ENCODE assay signal across 11 cellular contexts in genomic region chr7:468681-469590, GRCh38. TPM values are rescaled to one million over a fixed set of nuclear protein-coding genes. Genes with fewer than 3 reads are reported as not detected.
A peak's percentile ranks its signal among the peaks of the same experiment; 100 is the strongest.
DNase-seq lines count a peak whose midpoint lies in the region; ATAC-seq and TF ChIP-seq lines count a peak whose summit lies in the region.
"Had no signal": no experiment of that assay in that cellular context is flagged by ENCODE, and none has a peak within 500 bp of the region (broad histone marks: within the 10 kb centered on the region; RNA-seq: fewer than 3 reads in every experiment).

No MANE protein-coding gene starts in this region.

- H3K36me3 Mint-ChIP-seq in activated T-cell treated with anti-CD3 and anti-CD28 coated beads, Interleukin-2, amount 50 U/mL, for 72 hours (ENCODE audit: insufficient read depth in 2 of 2): peaks cover 4 to 6% of the 10 kb centered on the region in 2 donors
- H3K36me3 Mint-ChIP-seq in activated CD8-positive, alpha-beta T cell treated with anti-CD3 and anti-CD28 coated beads for 36 hours (ENCODE audit: low read depth): no peaks in the 10 kb centered on the region
- peaks cover 2% of the 10 kb centered on the region for H3K36me3 Mint-ChIP-seq in progenitor cell of endocrine pancreas (ENCODE audit: insufficient read depth)
- H3K36me3 Mint-ChIP-seq: CD4-positive, CD25-positive, alpha-beta regulatory T cell had no signal

- H3K4me3 ChIP-seq in stomach: no peak overlapping the region

- CTCF ChIA-PET in activated CD8-positive, alpha-beta T cell treated with anti-CD3 and anti-CD28 coated beads for 36 hours (lab: Charles Lee): no interaction called here

- no peak overlapping the region for H3K4me3 Mint-ChIP-seq in activated T-cell treated with anti-CD3 and anti-CD28 coated beads, Interleukin-2, amount 50 U/mL, for 72 hours
- no peak overlapping the region for H3K4me3 Mint-ChIP-seq in activated CD8-positive, alpha-beta T cell treated with anti-CD3 and anti-CD28 coated beads for 36 hours
- no peak overlapping the region for H3K4me3 Mint-ChIP-seq in progenitor cell of endocrine pancreas (ENCODE audit: low read depth)
- H3K4me3 Mint-ChIP-seq: CD4-positive, CD25-positive, alpha-beta regulatory T cell had no signal

- no peaks in the 10 kb centered on the region for H3K27me3 Mint-ChIP-seq in activated T-cell treated with anti-CD3 and anti-CD28 coated beads, Interleukin-2, amount 50 U/mL, for 72 hours (ENCODE audit: low read depth)
- no peaks in the 10 kb centered on the region for H3K27me3 Mint-ChIP-seq in activated CD8-positive, alpha-beta T cell treated with anti-CD3 and anti-CD28 coated beads for 36 hours
- no peaks in the 10 kb centered on the region for H3K27me3 Mint-ChIP-seq in progenitor cell of endocrine pancreas

- H3K4me1 ChIP-seq in stomach: peaks cover 0 to 22% (median 16%) of the 10 kb centered on the region in 4 donors

- POLR2A ChIA-PET in activated CD8-positive, alpha-beta T cell treated with anti-CD3 and anti-CD28 coated beads for 36 hours (lab: Charles Lee): no interaction called here

- peaks cover 16 to 17% of the 10 kb centered on the region in 2 donors for H3K9me3 Mint-ChIP-seq in activated T-cell treated with anti-CD3 and anti-CD28 coated beads, Interleukin-2, amount 50 U/mL, for 72 hours
- H3K9me3 Mint-ChIP-seq in activated CD8-positive, alpha-beta T cell treated with anti-CD3 and anti-CD28 coated beads for 36 hours: peaks cover 13% of the 10 kb centered on the region
- H3K9me3 Mint-ChIP-seq in progenitor cell of endocrine pancreas (ENCODE audit: low read depth): peaks cover 11% of the 10 kb centered on the region

- TF ChIP-seq POLR2A in stomach (IDR thresholded peaks at IDR 0.05): no peak

- intact Hi-C loops in activated CD8-positive, alpha-beta T cell treated with anti-CD3 and anti-CD28 coated beads for 36 hours (cut with micrococcal nuclease): no loop called here
- intact Hi-C loops in stomach (cut with DNase I; ENCODE audit: low total_unique reads) (no loop called here), sciatic nerve (cut with DNase I) (no loop called here)

- H3K27ac ChIP-seq in stomach: peak overlapping the region in 1 of 5 donors; percentile 25

- H3K27me3 ChIP-seq in stomach: no peaks in the 10 kb centered on the region

- H3K9me3 ChIP-seq in stomach: peaks cover 0 to 4% (median 0%) of the 10 kb centered on the region in 4 donors

- H3K36me3 ChIP-seq in stomach: no peaks in the 10 kb centered on the region

- H3K4me1 Mint-ChIP-seq in activated T-cell treated with anti-CD3 and anti-CD28 coated beads, Interleukin-2, amount 50 U/mL, for 72 hours (ENCODE audit: low read depth): peaks cover 8% of the 10 kb centered on the region
- H3K4me1 Mint-ChIP-seq in activated CD8-positive, alpha-beta T cell treated with anti-CD3 and anti-CD28 coated beads for 36 hours (ENCODE audit: low read depth): peaks cover 13% of the 10 kb centered on the region
- H3K4me1 Mint-ChIP-seq in progenitor cell of endocrine pancreas (ENCODE audit: low read depth): peaks cover 2% of the 10 kb centered on the region

- peak overlapping the region; percentile 37 for H3K27ac Mint-ChIP-seq in activated T-cell treated with anti-CD3 and anti-CD28 coated beads, Interleukin-2, amount 50 U/mL, for 72 hours
- no peak overlapping the region for H3K27ac Mint-ChIP-seq in activated CD8-positive, alpha-beta T cell treated with anti-CD3 and anti-CD28 coated beads for 36 hours
- H3K27ac Mint-ChIP-seq in progenitor cell of endocrine pancreas: no peak overlapping the region

- DNase-seq in activated T-cell treated with anti-CD3 and anti-CD28 coated beads, Interleukin-2, amount 50 U/mL, for 72 hours: peak in 1 of 2 donors; percentile 28
- DNase-seq in activated T-cell treated with anti-CD3 and anti-CD28 coated beads, Interleukin-2, amount 50 U/mL, for 48 hours: no peak
- DNase-seq in activated CD8-positive, alpha-beta T cell treated with anti-CD3 and anti-CD28 coated beads for 36 hours: peak; percentile 47
- DNase-seq in islet precursor cell: peak; percentile 59
- DNase-seq in stomach: peak; percentile 19
- no peak for DNase-seq in progenitor cell of endocrine pancreas (ENCODE audit: low spot score, unreplicated experiment)
- DNase-seq in sciatic nerve (ENCODE audit: low spot score): no peak
- DNase-seq in NCI-H524 (lab: John Stamatoyannopoulos, UW): no peak
- DNase-seq: CD4-positive, CD25-positive, alpha-beta regulatory T cell; erythroblast; NCI-H2029 treated with DMSO at 0.1 percent for 48 hours had no signal

- WGBS in stomach, 5 donors: 66 to 84% (median 75%) methylated on average over 15 to 16 of the region's 16 CpGs

- ATAC-seq in activated T-cell treated with anti-CD3 and anti-CD28 coated beads, Interleukin-2, amount 50 U/mL, for 72 hours (replicated peaks in 1 of 2): peak; percentile 71 to 74
- ATAC-seq in activated CD8-positive, alpha-beta T cell treated with anti-CD3 and anti-CD28 coated beads for 36 hours: peak; percentile 74
- ATAC-seq in sciatic nerve: no peak

- no peak for TF ChIP-seq CTCF in activated CD8-positive, alpha-beta T cell treated with anti-CD3 and anti-CD28 coated beads for 36 hours (IDR thresholded peaks at IDR 0.05)
- TF ChIP-seq CTCF in stomach (IDR thresholded peaks at IDR 0.05) (no peak), progenitor cell of endocrine pancreas (IDR thresholded peaks at IDR 0.05; ENCODE audit: unreplicated experiment) (no peak)

- TF ChIP-seq EP300 in stomach (IDR thresholded peaks at IDR 0.05): no peak

RNA-seq across cellular contexts. Expression of gene PDGFA, which starts 50.7 kb away (rescaled TPM):
- total RNA-seq in activated T-cell treated with anti-CD3 and anti-CD28 coated beads, Interleukin-2, amount 50 U/mL, for 72 hours: 10 to 100 TPM in 1 of 2 donors, 1 to 10 TPM in 1; 10.0 to 16.0 TPM
- total RNA-seq in activated CD8-positive, alpha-beta T cell treated with anti-CD3 and anti-CD28 coated beads for 36 hours: 10 to 100 TPM; 16.7 to 18.8 TPM
- total RNA-seq in stomach (10 to 100 TPM; 11.1 to 93.0 (median 55.9) TPM), progenitor cell of endocrine pancreas (81.2 and 86.2 TPM in 2 replicates), sciatic nerve (36.5 TPM)
- 10 to 100 TPM; 15.0 to 36.0 (median 25.3) TPM for polyA plus RNA-seq in stomach
- polyA plus RNA-seq: CD4-positive, CD25-positive, alpha-beta regulatory T cell had no signal

Comparison
In these comparisons a context has a peak if more than half of its experiments do, and no peak if none do; other contexts are left out.
1. DNase-seq: peak in activated CD8-positive, alpha-beta T cell treated with anti-CD3 and anti-CD28 coated beads for 36 hours (single experiment), islet precursor cell (single experiment) and stomach (single experiment); none in activated T-cell treated with anti-CD3 and anti-CD28 coated beads, Interleukin-2, amount 50 U/mL, for 48 hours (0 of 2), progenitor cell of endocrine pancreas (single experiment), sciatic nerve (single experiment) and NCI-H524 (0 of 2).